ENCODE assay signal across 6 cellular contexts in genomic region chr1:25419338-25419737, GRCh38. TPM values are rescaled to one million over a fixed set of nuclear protein-coding genes. Genes with fewer than 3 reads are reported as not detected.
"Had no signal": no experiment of that assay in that cellular context is flagged by ENCODE, and none has a peak within 500 bp of the region (broad histone marks: within the 10 kb centered on the region; RNA-seq: fewer than 3 reads in every experiment).

No MANE protein-coding gene starts in this region.

RNA-seq across cellular contexts. Expression of gene RHCE, which starts 1.3 kb away (rescaled TPM):
- total RNA-seq: natural killer cell; natural killer cell treated with Interleukin-12 subunit alpha and Interleukin-12 subunit beta and Interleukin-15 and Interleukin-18, amount 100 ng/mL, for 72 hours; neural crest cell; occipital lobe; posterior vena cava; progenitor cell of endocrine pancreas had no signal
